8 cellular contexts compared by ENCODE assay signal in the genomic region with DNA sequence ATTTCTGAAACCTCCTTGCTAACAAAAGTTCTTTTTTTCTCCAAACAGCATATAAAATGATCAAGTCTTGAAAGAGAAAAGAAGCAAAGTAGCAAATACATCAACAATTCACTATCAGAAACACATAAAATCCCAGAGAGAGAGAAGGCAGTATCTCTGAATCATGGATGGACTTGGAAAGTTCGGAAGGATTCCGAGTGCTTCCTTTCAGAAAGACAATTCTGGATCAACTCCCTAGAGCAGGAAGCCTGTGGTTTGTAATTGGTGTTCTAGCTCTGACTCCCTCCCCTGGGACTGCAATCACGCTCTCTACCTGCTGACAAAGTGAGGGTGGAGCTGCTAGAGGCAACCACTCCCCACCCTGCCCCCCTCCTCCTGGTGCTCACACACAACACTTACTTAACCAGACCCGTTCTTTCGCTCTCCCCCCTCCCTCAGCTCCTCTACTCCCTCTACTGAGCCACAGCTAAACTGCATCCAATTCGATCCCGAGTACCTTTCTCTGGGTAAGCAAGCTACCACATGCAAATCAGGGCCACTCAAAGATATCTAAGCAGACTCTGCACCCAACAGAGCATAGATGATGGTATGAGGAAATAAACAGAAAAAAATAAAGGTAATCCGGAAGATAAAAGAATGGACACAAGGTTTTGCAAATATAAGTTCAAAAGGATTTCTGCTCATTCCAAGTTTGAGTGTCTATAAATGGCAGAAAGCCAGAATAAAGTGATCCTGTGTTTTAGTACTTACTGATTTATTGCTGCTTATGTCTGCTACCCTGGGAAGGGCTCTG. TPM values are rescaled to one million over a fixed set of nuclear protein-coding genes. Genes with fewer than 3 reads are reported as not detected.
A peak's percentile ranks its signal among the peaks of the same experiment; 100 is the strongest.
DNase-seq lines count a peak whose midpoint lies in the region; ATAC-seq and TF ChIP-seq lines count a peak whose summit lies in the region.

A gene (minus strand): TSS at position 235 of the 793 bp plus-strand sequence. CDS start 1,957 bp downstream, outside the sequence.

- H3K27me3 Mint-ChIP-seq in T-cell: no peaks in the 10 kb centered on the region

- H3K27ac ChIP-seq in ascending aorta (no peak within 1 kb of the TSS), right atrium auricular region (peak within 1 kb of the TSS; percentile 51 to 79), uterus (peak within 1 kb of the TSS; percentile 36 to 71)

- H3K4me3 ChIP-seq in ascending aorta (peak within 1 kb of the TSS; percentile 34 to 53), right atrium auricular region (peak within 1 kb of the TSS; percentile 26 to 38), uterus (peak within 1 kb of the TSS; percentile 22 to 35)

- intact Hi-C loops in ascending aorta (cut with DNase I) (loop anchor here (2.0 to 5.0 kb wide), 2 partner anchors 65 to 170 kb away; a partner anchor contains a TSS), uterus (cut with DNase I; ENCODE audit: low total_unique reads) (no loop called here)

- H3K4me3 Mint-ChIP-seq in T-cell: peak within 1 kb of the TSS in 1 of 3 donors; percentile 18

- H3K36me3 ChIP-seq in ascending aorta (no peaks in the 10 kb centered on the region), right atrium auricular region (no peaks in the 10 kb centered on the region), uterus (no peaks in the 10 kb centered on the region)

- peaks cover 13 to 17% (median 16%) of the 10 kb centered on the region in 3 donors for H3K4me1 Mint-ChIP-seq in T-cell

- no peaks in the 10 kb centered on the region for H3K4me1 ChIP-seq in ascending aorta
- H3K4me1 ChIP-seq in right atrium auricular region: peaks cover 0 to 3% of the 10 kb centered on the region in 2 donors
- H3K4me1 ChIP-seq in uterus: no peaks in the 10 kb centered on the region

- CTCF ChIA-PET in T-cell (lab: Charles Lee): interaction anchor here (0.6 to 2.0 kb wide), 32 partner anchors 8 to 410 kb away, joined by 3 to 57 read pairs (median 4); a partner anchor contains a TSS

- no peaks in the 10 kb centered on the region for H3K27me3 ChIP-seq in ascending aorta
- H3K27me3 ChIP-seq in right atrium auricular region: no peaks in the 10 kb centered on the region
- H3K27me3 ChIP-seq in uterus: no peaks in the 10 kb centered on the region

- peak; percentile 88 for DNase-seq in GM13977 (ENCODE audit: low spot score)
- peak; percentile 93 for DNase-seq in NCI-H1417 treated with DMSO at 0.1 percent for 48 hours (lab: John Stamatoyannopoulos, UW)
- peak; percentile 58 to 95 (median 90) for DNase-seq in T-cell
- peak; percentile 77 to 92 for DNase-seq in ascending aorta (ENCODE audit: low spot score in 2 of 2)
- peak; percentile 93 for DNase-seq in right atrium auricular region (ENCODE audit: low spot score)
- peak; percentile 60 for DNase-seq in pulmonary artery endothelial cell (ENCODE audit: low read depth, low spot score)
- peak; percentile 83 to 92 for DNase-seq in uterus

- ATAC-seq in HG02852 (IDR thresholded peaks at IDR 0.05; ENCODE audit: unreplicated experiment): peak; percentile 98
- ATAC-seq in T-cell (replicated peaks in 1 of 4): peak; percentile 100

- peak within 1 kb of the TSS; percentile 36 to 57 for H3K27ac Mint-ChIP-seq in T-cell

- TF ChIP-seq POLR2A in uterus (IDR thresholded peaks at IDR 0.05): peak in 1 of 2 donors; percentile 61

- in situ Hi-C loops in GM13977 (cut with MboI; ENCODE audit: low pct_unique_long_range_greater_than_20kb, low sequenced_read_pairs, unreplicated experiment): no loop called here

- H3K9me3 ChIP-seq in ascending aorta (no peaks in the 10 kb centered on the region), right atrium auricular region (no peaks in the 10 kb centered on the region), uterus (no peaks in the 10 kb centered on the region)

- peaks cover 3% of the 10 kb centered on the region for H3K36me3 Mint-ChIP-seq in T-cell

- POLR2A ChIA-PET in T-cell (lab: Charles Lee): interaction anchor here (0.5 to 1.0 kb wide), 7 partner anchors 9 to 974 kb away, joined by 3 to 4 read pairs (median 3); a partner anchor contains a TSS

- no peaks in the 10 kb centered on the region for H3K9me3 Mint-ChIP-seq in T-cell

- TF ChIP-seq CTCF in GM13977 (IDR thresholded peaks at IDR 0.05; ENCODE audit: extremely low read depth, insufficient read depth, missing control alignments) (peak; percentile 80), ascending aorta (IDR thresholded peaks at IDR 0.05) (peak; percentile 72 to 80 (median 77)), right atrium auricular region (IDR thresholded peaks at IDR 0.05) (peak; percentile 68 to 80), uterus (IDR thresholded peaks at IDR 0.05) (peak; percentile 58 to 86 (median 77))

RNA-seq across cellular contexts. Expression of the gene that starts here (rescaled TPM):
- total RNA-seq in T-cell (1 to 10 TPM; 1.2 to 4.0 (median 1.8) TPM), ascending aorta (0.53 TPM), right atrium auricular region (1 to 10 TPM; 4.4 to 5.5 TPM), pulmonary artery endothelial cell (0.11 and 0.13 TPM in 2 replicates), uterus (1 to 10 TPM in 3 of 4 donors, not detected in 1; 1.5 to 8.5 (median 4.1) TPM)

Comparison
In these comparisons a context has a peak if more than half of its experiments do, and no peak if none do; other contexts are left out.
1. Peak in DNase-seq and H3K4me3 ChIP-seq in ascending aorta; RNA of the gene not detected or under 1 TPM.
2. Peak in DNase-seq in pulmonary artery endothelial cell; RNA of the gene not detected or under 1 TPM.
3. H3K27ac ChIP-seq: peak in right atrium auricular region (2 of 2) and uterus (2 of 2); none in ascending aorta (0 of 2).
4. Peak in every context shown above with its lines, with median percentiles within 50 percentile points of each other: DNase-seq, CTCF ChIP-seq and H3K4me3 ChIP-seq.